ENCODE assay signal across 12 cellular contexts in the genomic region with DNA sequence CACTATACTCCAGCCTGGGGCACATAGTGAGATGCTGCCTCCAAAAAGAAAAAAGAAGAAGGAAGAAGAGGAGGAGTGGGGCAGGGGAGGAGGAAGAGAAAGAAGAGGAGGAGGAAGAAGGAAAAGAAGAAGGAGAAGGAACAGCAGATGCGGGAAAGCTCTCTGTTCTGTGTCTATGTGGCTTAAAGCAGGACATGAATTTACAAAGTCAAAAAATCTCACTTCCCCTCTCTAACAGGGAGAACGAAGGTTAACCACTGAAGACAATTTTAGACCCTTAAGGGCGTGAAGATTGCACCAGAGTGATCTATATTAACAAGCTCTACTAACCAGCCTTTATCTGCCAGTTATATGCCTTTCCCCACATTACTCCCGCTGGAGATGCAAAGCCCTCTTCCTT.
DNase-seq lines count a peak whose midpoint lies in the region; ATAC-seq and TF ChIP-seq lines count a peak whose summit lies in the region.
"Had no signal": no experiment of that assay in that cellular context is flagged by ENCODE, and none has a peak within 500 bp of the region (broad histone marks: within the 10 kb centered on the region; RNA-seq: fewer than 3 reads in every experiment).

No MANE protein-coding gene starts in this region.

- DNase-seq in NOMO-1 (lab: John Stamatoyannopoulos, UW; ENCODE audit: unreplicated experiment in 2 of 2) (peak; percentile 57 to 91), SW480 (ENCODE audit: low spot score) (no peak), ureter (ENCODE audit: low spot score) (no peak), mesothelial cell of epicardium (ENCODE audit: low spot score in 2 of 2, unreplicated experiment in 2 of 2) (no peak), activated gamma-delta T cell treated with Interleukin-2 at 50 U/mL for 16 hours (no peak)
- DNase-seq: activated CD8-positive, alpha-beta memory T cell treated with anti-CD3 and anti-CD28 coated beads for 24 hours; EL; NCI-H1105; T-helper 2 cell had no signal

- ATAC-seq in GM18505 (IDR thresholded peaks at IDR 0.05; ENCODE audit: unreplicated experiment) (peak; percentile 74), GM19467 (IDR thresholded peaks at IDR 0.05; ENCODE audit: unreplicated experiment) (peak; percentile 68), HG03025 (IDR thresholded peaks at IDR 0.05; ENCODE audit: low FRiP score, unreplicated experiment) (peak; percentile 81)

- no peak for TF ChIP-seq CTCF in mesothelial cell of epicardium (IDR thresholded peaks at IDR 0.05; ENCODE audit: unreplicated experiment)

- peaks cover 5% of the 10 kb centered on the region for H3K4me1 Mint-ChIP-seq in mesothelial cell of epicardium

- no peak overlapping the region for H3K27ac Mint-ChIP-seq in mesothelial cell of epicardium

- H3K9me3 Mint-ChIP-seq in mesothelial cell of epicardium: no peaks in the 10 kb centered on the region

- H3K4me3 Mint-ChIP-seq in mesothelial cell of epicardium: no peak overlapping the region

- H3K36me3 Mint-ChIP-seq in mesothelial cell of epicardium: no peaks in the 10 kb centered on the region

- no peaks in the 10 kb centered on the region for H3K27me3 Mint-ChIP-seq in mesothelial cell of epicardium (ENCODE audit: low read depth)

- TF ChIP-seq POLR2A in GM18505 (IDR thresholded peaks at IDR 0.05; ENCODE audit: borderline replicate concordance, extremely low read depth, insufficient read depth, insufficient read length): no peak

Comparison
In these comparisons a context has a peak if more than half of its experiments do, and no peak if none do; other contexts are left out.
1. DNase-seq: peak in NOMO-1 (2 of 2); none in SW480 (single experiment), ureter (single experiment), mesothelial cell of epicardium (0 of 2) and activated gamma-delta T cell treated with Interleukin-2 at 50 U/mL for 16 hours (single experiment).
2. Peak in every context shown above with its lines, with median percentiles within 50 percentile points of each other: ATAC-seq.